39 cellular contexts compared by ENCODE assay signal in genomic region chr5:157006262-157006661, GRCh38. TPM values are rescaled to one million over a fixed set of nuclear protein-coding genes. Genes with fewer than 3 reads are reported as not detected.
"Had no signal": no experiment of that assay in that cellular context is flagged by ENCODE, and none has a peak within 500 bp of the region (broad histone marks: within the 10 kb centered on the region; RNA-seq: fewer than 3 reads in every experiment).

No MANE protein-coding gene starts in this region.

- DNase-seq: Karpas-422, Kasumi-1, MG63, MM.1S, MV-4-11, NCI-H1048, NCI-H1092, NCI-H1092 treated with DMSO at 0.1 percent for 48 hours, NCI-H1105, NCI-H1105 treated with DMSO at 0.1 percent for 48 hours, NCI-H1417, NCI-H1417 treated with DMSO at 0.1 percent for 48 hours, NCI-H1436, NCI-H1436 treated with DMSO at 0.1 percent for 48 hours, NCI-H146, NCI-H1694, NCI-H1694 treated with DMSO at 0.1 percent for 48 hours, NCI-H187, NCI-H187 treated with DMSO at 0.1 percent for 48 hours, NCI-H1930, NCI-H2029, NCI-H2029 treated with DMSO at 0.1 percent for 48 hours, NCI-H2081, NCI-H2081 treated with DMSO at 0.1 percent for 48 hours, NCI-H2107, NCI-H2171, NCI-H2171 treated with DMSO at 0.1 percent for 48 hours, NCI-H2227 treated with DMSO at 0.1 percent for 48 hours, NCI-H226, NCI-H345, NCI-H446, NCI-H446 treated with DMSO at 0.1 percent for 48 hours, NCI-H510A, NCI-H510A treated with DMSO at 0.1 percent for 48 hours, NCI-H524 had no signal

- H3K27me3 ChIP-seq: MG63 had no signal

- H3K36me3 ChIP-seq: MG63 had no signal

- H3K9me3 ChIP-seq: MG63 had no signal

- H3K4me3 ChIP-seq: MG63 had no signal

RNA-seq across cellular contexts. Expression of gene TIMD4, which starts 43.2 kb away (rescaled TPM):
- total RNA-seq: LHCN-M2, M059J, MCF 10A, NCI-H460 had no signal

RNA-seq across cellular contexts. Expression of gene HAVCR1, which starts 52.7 kb away (rescaled TPM):
- total RNA-seq: LHCN-M2, M059J, MCF 10A, NCI-H460 had no signal
